13 cellular contexts compared by ENCODE assay signal in genomic region chr16:57591870-57592485, GRCh38. TPM values are rescaled to one million over a fixed set of nuclear protein-coding genes. Genes with fewer than 3 reads are reported as not detected.
DNase-seq lines count a peak whose midpoint lies in the region; ATAC-seq, FAIRE-seq and TF ChIP-seq lines count a peak whose summit lies in the region.
"Had no signal": no experiment of that assay in that cellular context is flagged by ENCODE, and none has a peak within 500 bp of the region (broad histone marks: within the 10 kb centered on the region; RNA-seq: fewer than 3 reads in every experiment).

No MANE protein-coding gene starts in this region.

- intact Hi-C loops in activated CD4-positive, alpha-beta memory T cell treated with anti-CD3 and anti-CD28 coated beads for 36 hours (cut with micrococcal nuclease), result loop anchor here (1.0 to 5.0 kb wide), 8 partner anchors 10 to 407 kb away; partner anchors contain the start of genes ADGRG1 and KATNB1

- no peak for FAIRE-seq in GM12891 (lab: Jason Lieb, UNC)
- FAIRE-seq: colon had no signal

- peak overlapping the region; percentile 93 for H3K27ac Mint-ChIP-seq in activated CD4-positive, alpha-beta memory T cell treated with anti-CD3 and anti-CD28 coated beads for 36 hours
- peak overlapping the region; percentile 96 to 100 (median 98) for H3K27ac Mint-ChIP-seq in immature natural killer cell
- H3K27ac Mint-ChIP-seq: progenitor cell of endocrine pancreas had no signal

- no peak overlapping the region for H2AFZ ChIP-seq in ACC112 (ENCODE audit: low read length, unreplicated experiment)

- CTCF ChIA-PET in activated CD4-positive, alpha-beta memory T cell treated with anti-CD3 and anti-CD28 coated beads for 36 hours (lab: Charles Lee), result interaction anchor here (0.7 to 16.4 kb wide), 8 partner anchors 9 to 144 kb away, joined by 3 to 250 read pairs (median 42); partner anchors contain the start of gene KATNB1

- no peak for TF ChIP-seq POLR2A in GM12891 (IDR thresholded peaks at IDR 0.05; ENCODE audit: low read depth, low read length)

- no peak for ATAC-seq in HG03280 (IDR thresholded peaks at IDR 0.05; ENCODE audit: unreplicated experiment)

- no peaks in the 10 kb centered on the region for H3K27me3 Mint-ChIP-seq in activated CD4-positive, alpha-beta memory T cell treated with anti-CD3 and anti-CD28 coated beads for 36 hours
- H3K27me3 Mint-ChIP-seq in immature natural killer cell (ENCODE audit: low read depth in 3 of 3), result peaks cover 20 to 30% (median 26%) of the 10 kb centered on the region in 3 donors

- no peaks in the 10 kb centered on the region for H3K36me3 ChIP-seq in ACC112 (ENCODE audit: insufficient read depth, low read length)

- DNase-seq in GM12891 (ENCODE audit: insufficient read length, low spot score) (no peak), immature natural killer cell (no peak), DMS53 (lab: John Stamatoyannopoulos, UW) (no peak), HUDEP-2 (lab: John Stamatoyannopoulos, UW; ENCODE audit: unreplicated experiment in 76 of 76) (no peak), HuH-7.5 (ENCODE audit: low spot score) (no peak)
- DNase-seq in activated CD4-positive, alpha-beta memory T cell treated with anti-CD3 and anti-CD28 coated beads for 36 hours, result no peak

- H3K9me3 Mint-ChIP-seq in activated CD4-positive, alpha-beta memory T cell treated with anti-CD3 and anti-CD28 coated beads for 36 hours, result peaks cover 4% of the 10 kb centered on the region
- peaks cover 0 to 13% (median 5%) of the 10 kb centered on the region in 6 donors for H3K9me3 Mint-ChIP-seq in immature natural killer cell
- H3K9me3 Mint-ChIP-seq: HFFc6 had no signal

- no peaks in the 10 kb centered on the region for H3K27me3 ChIP-seq in ACC112 (ENCODE audit: insufficient read depth, low read length)

- H3K4me1 Mint-ChIP-seq in activated CD4-positive, alpha-beta memory T cell treated with anti-CD3 and anti-CD28 coated beads for 36 hours (ENCODE audit: low read depth), result peaks cover 34% of the 10 kb centered on the region
- peaks cover 88 to 100% of the 10 kb centered on the region in 2 donors for H3K4me1 Mint-ChIP-seq in immature natural killer cell

- no peak overlapping the region for H3K4me3 ChIP-seq in ACC112 (ENCODE audit: low read depth, low read length)

- peak overlapping the region; percentile 83 for H3K27ac ChIP-seq in ACC112 (ENCODE audit: low read depth, low read length)

- peak overlapping the region; percentile 53 for H3K4me3 Mint-ChIP-seq in activated CD4-positive, alpha-beta memory T cell treated with anti-CD3 and anti-CD28 coated beads for 36 hours
- peak overlapping the region; percentile 80 to 88 (median 86) for H3K4me3 Mint-ChIP-seq in immature natural killer cell
- H3K4me3 Mint-ChIP-seq: mesothelial cell of epicardium had no signal

- no peaks in the 10 kb centered on the region for H3K36me3 Mint-ChIP-seq in activated CD4-positive, alpha-beta memory T cell treated with anti-CD3 and anti-CD28 coated beads for 36 hours
- H3K36me3 Mint-ChIP-seq in immature natural killer cell, result peaks cover 16 to 31% (median 21%) of the 10 kb centered on the region in 3 donors
- H3K36me3 Mint-ChIP-seq: mesothelial cell of epicardium had no signal

- no peaks in the 10 kb centered on the region for H3K79me2 ChIP-seq in ACC112 (ENCODE audit: control insufficient read depth, insufficient read depth, low read length, unreplicated experiment)

- POLR2A ChIA-PET in activated CD4-positive, alpha-beta memory T cell treated with anti-CD3 and anti-CD28 coated beads for 36 hours (lab: Charles Lee), result interaction anchor here (1.0 to 2.0 kb wide), 6 partner anchors 13 to 144 kb away, joined by 3 to 12 read pairs (median 4); partner anchors contain the start of gene KATNB1

- peaks cover 22% of the 10 kb centered on the region for H3K4me1 ChIP-seq in ACC112 (ENCODE audit: control insufficient read depth, insufficient read depth, low read length, unreplicated experiment)

TF ChIP-seq in GM12891, 5 proteins besides CTCF, POLR2A, EP300 and RAD21:
- TF ChIP-seq SPI1 (IDR thresholded peaks at IDR 0.05; ENCODE audit: low read depth, low read length) (peak; percentile 34; the same call in 1 of the 2 replicates), POLR2AphosphoS5 (IDR thresholded peaks at IDR 0.05; ENCODE audit: low read depth, low read length) (no peak)

RNA-seq across cellular contexts. Expression of gene ADGRG1, which starts 36.5 kb away (rescaled TPM):
- polyA plus RNA-seq in GM12891 (2012; ENCODE audit: low read depth, missing spikeins), result 1.1 TPM
- 1 to 10 TPM; 4.7 to 6.0 TPM for total RNA-seq in activated CD4-positive, alpha-beta memory T cell treated with anti-CD3 and anti-CD28 coated beads for 36 hours
- 100 to 1,000 TPM; 218 to 784 (median 395) TPM for polyA plus RNA-seq in immature natural killer cell

RNA-seq across cellular contexts. Expression of gene ADGRG5, which starts 49.5 kb away (rescaled TPM):
- polyA plus RNA-seq in GM12891 (2012; ENCODE audit: low read depth, missing spikeins), result 58.0 TPM
- total RNA-seq in activated CD4-positive, alpha-beta memory T cell treated with anti-CD3 and anti-CD28 coated beads for 36 hours, result 1 to 10 TPM; 6.7 to 6.9 TPM
- 100 to 1,000 TPM in 1 of 3 donors, 10 to 100 TPM in 2; 43.2 to 124 (median 77.4) TPM for polyA plus RNA-seq in immature natural killer cell
- total RNA-seq: fibroblast of lung, HFFc6 had no signal
- polyA plus RNA-seq: fibroblast of lung had no signal

RNA-seq across cellular contexts. Expression of gene CCDC102A, which starts 55.6 kb away (rescaled TPM):
- polyA plus RNA-seq in GM12891 (2012; ENCODE audit: low read depth, missing spikeins), result 7.6 TPM
- total RNA-seq in activated CD4-positive, alpha-beta memory T cell treated with anti-CD3 and anti-CD28 coated beads for 36 hours, result 1 to 10 TPM; 7.0 to 7.9 TPM
- polyA plus RNA-seq in immature natural killer cell, result 10 to 100 TPM in 2 of 3 donors, 1 to 10 TPM in 1; 8.8 to 26.4 (median 13.9) TPM
